21 cellular contexts compared by ENCODE assay signal in the genomic region with DNA sequence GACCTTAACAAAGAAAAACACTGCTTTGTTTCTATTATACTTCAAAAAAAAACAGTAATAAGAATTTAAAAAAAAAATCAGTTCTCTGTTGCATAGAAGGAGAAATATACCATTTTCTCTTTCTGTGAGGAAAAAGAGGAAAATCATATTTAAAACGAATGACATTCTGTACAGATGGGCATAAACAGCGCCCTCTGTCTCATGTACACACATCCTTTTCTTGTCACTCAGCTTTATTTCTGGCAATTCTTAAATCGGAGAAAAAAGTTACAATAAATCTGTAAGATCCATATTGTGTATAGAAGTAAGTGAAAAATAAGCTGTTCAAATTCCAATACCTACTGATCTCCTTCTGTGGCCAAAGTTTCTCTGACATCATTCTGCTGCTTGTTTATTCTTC.
A peak's percentile ranks its signal among the peaks of the same experiment; 100 is the strongest.
DNase-seq lines count a peak whose midpoint lies in the region; ATAC-seq and TF ChIP-seq lines count a peak whose summit lies in the region.
"Had no signal": no experiment of that assay in that cellular context is flagged by ENCODE, and none has a peak within 500 bp of the region (broad histone marks: within the 10 kb centered on the region; RNA-seq: fewer than 3 reads in every experiment).

No MANE protein-coding gene starts in this region.

- H3K27me3 ChIP-seq in DOHH2 (ENCODE audit: control insufficient read depth, low read length) = no peaks in the 10 kb centered on the region
- H3K27me3 ChIP-seq in CD8-positive, alpha-beta T cell (ENCODE audit: insufficient read depth, low read length) = no peaks in the 10 kb centered on the region

- no peak overlapping the region for H3K27ac Mint-ChIP-seq in CD8-positive, alpha-beta T cell
- H3K27ac Mint-ChIP-seq: activated naive CD8-positive, alpha-beta T cell treated with anti-CD3 and anti-CD28 coated beads for 36 hours; stimulated activated naive CD8-positive, alpha-beta T cell treated with anti-CD3 and anti-CD28 coated beads, Interleukin-15, Interleukin-2, amounts not matched to agents 100 ng/mL and 50 ng/mL, for 24 hours had no signal

- H3F3A ChIP-seq in DOHH2 (ENCODE audit: control insufficient read depth, insufficient read depth) = no peaks in the 10 kb centered on the region

- intact Hi-C loops in CD8-positive, alpha-beta T cell (cut with DNase I, micrococcal nuclease) = no loop called here

- H3K4me2 ChIP-seq in DOHH2 (ENCODE audit: low read length) = no peak overlapping the region
- H3K4me2 ChIP-seq: smooth muscle cell had no signal

- H3K4me1 Mint-ChIP-seq in CD8-positive, alpha-beta T cell (ENCODE audit: low read depth) = no peaks in the 10 kb centered on the region
- H3K4me1 Mint-ChIP-seq: activated naive CD8-positive, alpha-beta T cell treated with anti-CD3 and anti-CD28 coated beads for 36 hours had no signal

- no peak overlapping the region for H3K4me3 Mint-ChIP-seq in CD8-positive, alpha-beta T cell
- H3K4me3 Mint-ChIP-seq: activated naive CD8-positive, alpha-beta T cell treated with anti-CD3 and anti-CD28 coated beads for 36 hours; stimulated activated naive CD8-positive, alpha-beta T cell treated with anti-CD3 and anti-CD28 coated beads, Interleukin-15, Interleukin-2, amounts not matched to agents 100 ng/mL and 50 ng/mL, for 24 hours had no signal

- DNase-seq in NB4 (ENCODE audit: low read depth) = peak; percentile 15
- DNase-seq in cardiac fibroblast (ENCODE audit: low read depth in 2 of 2) = peak in 1 of 2 donors; percentile 3
- peak; percentile 29 to 41 for DNase-seq in lung microvascular endothelial cell (ENCODE audit: low read depth in 2 of 2)
- DNase-seq in effector CD8-positive, alpha-beta T cell (lab: John Stamatoyannopoulos, UW) = no peak
- no peak for DNase-seq in CD8-positive, alpha-beta T cell
- DNase-seq in SKM-1 (lab: John Stamatoyannopoulos, UW; ENCODE audit: unreplicated experiment) = no peak
- DNase-seq: activated CD4-positive, alpha-beta T cell treated with anti-CD3 and anti-CD28 coated beads for 4 hours; activated naive CD8-positive, alpha-beta T cell treated with anti-CD3 and anti-CD28 coated beads for 36 hours; activated T-cell treated with anti-CD3 and anti-CD28 coated beads, Interleukin-2, amount 50 U/mL, for 1 hour; C1 segment of cervical spinal cord; central memory CD4-positive, alpha-beta T cell; kidney glomerular epithelial cell; mucosa of descending colon; NCI-H1930; NCI-H524 treated with DMSO at 0.1 percent for 48 hours; T-helper 2 cell had no signal

- POLR2A ChIA-PET in CD8-positive, alpha-beta T cell (lab: Charles Lee) = no interaction called here

- H3K36me3 ChIP-seq in DOHH2 (ENCODE audit: control insufficient read depth, low read length) = no peaks in the 10 kb centered on the region
- no peaks in the 10 kb centered on the region for H3K36me3 ChIP-seq in CD8-positive, alpha-beta T cell (ENCODE audit: insufficient read depth, low read length)

- H4K20me1 ChIP-seq in DOHH2 (ENCODE audit: control insufficient read depth, insufficient read depth, low read depth, low read length) = no peaks in the 10 kb centered on the region

- H3K4me3 ChIP-seq in DOHH2 (ENCODE audit: low read length) (no peak overlapping the region), NB4 (ENCODE audit: low read depth, low read length) (no peak overlapping the region), cardiac fibroblast (replicated peaks in 1 of 2; ENCODE audit: low read depth in 2 of 2, low read length in 2 of 2) (no peak overlapping the region)
- H3K4me3 ChIP-seq in CD8-positive, alpha-beta T cell (ENCODE audit: low read depth, low read length) = no peak overlapping the region
- H3K4me3 ChIP-seq: GM12878, mucosa of descending colon, smooth muscle cell had no signal

- H3K36me3 Mint-ChIP-seq in CD8-positive, alpha-beta T cell = peaks cover 35% of the 10 kb centered on the region

- no peak for TF ChIP-seq POLR2A in NB4 (IDR thresholded peaks at IDR 0.05; ENCODE audit: extremely low read depth, insufficient read length)

- no peaks in the 10 kb centered on the region for H3K9me3 ChIP-seq in DOHH2 (ENCODE audit: control insufficient read depth, insufficient read depth, low read length)
- no peaks in the 10 kb centered on the region for H3K9me3 ChIP-seq in CD8-positive, alpha-beta T cell (ENCODE audit: low read length)

- no peaks in the 10 kb centered on the region for H3K79me2 ChIP-seq in DOHH2 (ENCODE audit: control insufficient read depth, low read length)

- no peaks in the 10 kb centered on the region for H3K9me2 ChIP-seq in DOHH2 (replicated peaks; ENCODE audit: control insufficient read depth, low read length)

- TF ChIP-seq CTCF in DOHH2 (IDR thresholded peaks at IDR 0.05; ENCODE audit: low read depth, low read length, poor library complexity, severe bottlenecking) = peak; percentile 28
- no peak for TF ChIP-seq CTCF in NB4 (IDR thresholded peaks at IDR 0.05; ENCODE audit: low read depth, low read length)
- TF ChIP-seq CTCF in cardiac fibroblast (IDR thresholded peaks at IDR 0.05; ENCODE audit: low read depth, low read length) = peak; percentile 24
- no peak for TF ChIP-seq CTCF in CD8-positive, alpha-beta T cell (IDR thresholded peaks at IDR 0.05)

- CTCF ChIA-PET in CD8-positive, alpha-beta T cell (lab: Charles Lee) = no interaction called here

- no peaks in the 10 kb centered on the region for H3K4me1 ChIP-seq in DOHH2 (ENCODE audit: control insufficient read depth, low read length)
- no peaks in the 10 kb centered on the region for H3K4me1 ChIP-seq in CD8-positive, alpha-beta T cell (ENCODE audit: insufficient read depth, low read length)

- no peak overlapping the region for H3K27ac ChIP-seq in DOHH2 (ENCODE audit: low read depth, low read length)
- H3K27ac ChIP-seq in CD8-positive, alpha-beta T cell (ENCODE audit: low read depth, low read length) = no peak overlapping the region
- H3K27ac ChIP-seq: HL-60 had no signal

- no peak for ATAC-seq in CD8-positive, alpha-beta T cell
- ATAC-seq: GM12878, mucosa of descending colon had no signal

- H3K27me3 Mint-ChIP-seq in CD8-positive, alpha-beta T cell (ENCODE audit: low read depth) = no peaks in the 10 kb centered on the region
- H3K27me3 Mint-ChIP-seq: activated naive CD8-positive, alpha-beta T cell treated with anti-CD3 and anti-CD28 coated beads for 36 hours; stimulated activated naive CD8-positive, alpha-beta T cell treated with anti-CD3 and anti-CD28 coated beads, Interleukin-15, Interleukin-2, amounts not matched to agents 100 ng/mL and 50 ng/mL, for 24 hours had no signal

- peaks cover 27% of the 10 kb centered on the region for H3K9me3 Mint-ChIP-seq in CD8-positive, alpha-beta T cell

Comparison
In these comparisons a context has a peak if more than half of its experiments do, and no peak if none do; other contexts are left out.
1. CTCF ChIP-seq: peak in DOHH2 (single experiment) and cardiac fibroblast (single experiment); none in NB4 (single experiment) and CD8-positive, alpha-beta T cell (single experiment).
2. DNase-seq: peak in NB4 (single experiment) and lung microvascular endothelial cell (2 of 2); none in effector CD8-positive, alpha-beta T cell (single experiment), CD8-positive, alpha-beta T cell (0 of 7) and SKM-1 (single experiment).